ENCODE assay signal across 22 cellular contexts in genomic region chr20:32436968-32437367, GRCh38.
"Had no signal": no experiment of that assay in that cellular context is flagged by ENCODE, and none has a peak within 500 bp of the region (broad histone marks: within the 10 kb centered on the region; RNA-seq: fewer than 3 reads in every experiment).

No MANE protein-coding gene starts in this region.

- DNase-seq: effector CD4-positive, alpha-beta T cell; gastrocnemius medialis; mammary epithelial cell; occipital lobe; retina; sigmoid colon; stimulated activated CD4-positive, alpha-beta T cell treated with anti-CD3 and anti-CD28 coated beads, Interleukin-2, amount 100 ng/mL, for 24 hours; stimulated activated CD4-positive, alpha-beta T cell treated with anti-CD3 and anti-CD28 coated beads, Interleukin-4, amount 100 ng/mL, for 4 hours; stimulated activated naive CD4-positive, alpha-beta T cell; stomach; substantia nigra; transverse colon had no signal

- H3K9me3 ChIP-seq: esophagus muscularis mucosa, gastrocnemius medialis, mucosa of descending colon, pancreas, prostate gland, sigmoid colon, stomach, thoracic aorta, transverse colon had no signal

- FAIRE-seq: pancreas had no signal

- H3K27me3 ChIP-seq: esophagus muscularis mucosa, gastrocnemius medialis, pancreas, sigmoid colon, stomach, transverse colon had no signal

- H3K27ac ChIP-seq: coronary artery, epithelial cell of prostate, esophagus muscularis mucosa, gastrocnemius medialis, pancreas, prostate gland, sigmoid colon, skin epidermis, stomach, thoracic aorta, transverse colon had no signal

- H3K4me1 ChIP-seq: prostate gland, transverse colon had no signal

- ATAC-seq: gastrocnemius medialis, left lobe of liver had no signal

- H3K4me3 ChIP-seq: coronary artery, esophagus muscularis mucosa, gastrocnemius medialis, mucosa of descending colon, pancreas, prostate gland, sigmoid colon, skin epidermis, stomach, thoracic aorta, transverse colon had no signal

- H3K27me3 Mint-ChIP-seq: naive thymus-derived CD8-positive, alpha-beta T cell had no signal

- H3K9me3 Mint-ChIP-seq: naive thymus-derived CD8-positive, alpha-beta T cell had no signal
